8 cellular contexts compared by ENCODE assay signal in genomic region chr17:46193246-46193625, GRCh38. TPM values are rescaled to one million over a fixed set of nuclear protein-coding genes. Genes with fewer than 3 reads are reported as not detected.
DNase-seq lines count a peak whose midpoint lies in the region; ATAC-seq and TF ChIP-seq lines count a peak whose summit lies in the region.

Gene KANSL1 (minus strand): TSS chr17:46193429. CDS start chr17:46172143, 21,286 bp downstream.

- DNase-seq in DMS53 (lab: John Stamatoyannopoulos, UW) (peak; percentile 99), KBM-7 (peak; percentile 83), Panc1 (ENCODE audit: low read depth, low spot score) (no peak), fibroblast of gingiva (ENCODE audit: low read depth) (peak; percentile 90)
- peak; percentile 77 for DNase-seq in activated T-helper 1 cell treated with anti-CD3 and anti-CD28 coated beads, Interleukin-2, amount 50 U/mL, for 16 hours (ENCODE audit: low read depth in 1 of 2, low spot score in 1 of 2)
- peak; percentile 78 to 95 (median 88) for DNase-seq in naive thymus-derived CD8-positive, alpha-beta T cell
- DNase-seq in stimulated activated naive CD4-positive, alpha-beta T cell (lab: John Stamatoyannopoulos, UW), result peak; percentile 81 to 91 (median 86)

- peak within 1 kb of the TSS; percentile 81 to 87 for H3K4me3 ChIP-seq in Panc1 (ENCODE audit: low read depth in 2 of 2, low read length in 2 of 2)

- H3K9me3 Mint-ChIP-seq in naive thymus-derived CD8-positive, alpha-beta T cell, result no peaks in the 10 kb centered on the region

- intact Hi-C loops in Panc1 (cut with micrococcal nuclease; ENCODE audit: unreplicated experiment), result loop anchor here (10.0 kb wide), 1 partner anchor 148 kb away; no protein-coding TSS in a partner anchor

- TF ChIP-seq CTCF in Panc1 (IDR thresholded peaks at IDR 0.05), result peak; percentile 100

- peak within 1 kb of the TSS; percentile 97 for H3K27ac ChIP-seq in Panc1 (ENCODE audit: low read length)

- peak within 1 kb of the TSS; percentile 96 to 100 (median 97) for H3K27ac Mint-ChIP-seq in naive thymus-derived CD8-positive, alpha-beta T cell

- H3K9me3 ChIP-seq in Panc1 (ENCODE audit: control insufficient read depth, insufficient read depth, low read depth, low read length), result no peaks in the 10 kb centered on the region

- H3K27me3 Mint-ChIP-seq in naive thymus-derived CD8-positive, alpha-beta T cell, result no peaks in the 10 kb centered on the region

- peaks cover 9% of the 10 kb centered on the region; the same call in 1 of the 2 replicates for H3K36me3 ChIP-seq in Panc1 (ENCODE audit: control insufficient read depth, insufficient read depth, low read length)

- CTCF ChIA-PET in Panc1 (lab: Charles Lee), result interaction anchor here (0.5 to 0.7 kb wide), 30 partner anchors 9 to 1094 kb away, joined by 3 to 19 read pairs (median 6); no protein-coding TSS in a partner anchor

- H3K36me3 Mint-ChIP-seq in naive thymus-derived CD8-positive, alpha-beta T cell, result peaks cover 2 to 6% (median 4%) of the 10 kb centered on the region in 3 donors

- in situ Hi-C loops in KBM-7 (cut with MboI; ENCODE audit: low pct_unique_long_range_greater_than_20kb, low sequenced_read_pairs), result no loop called here
- in situ Hi-C loops in Panc1 (cut with HindIII; ENCODE audit: low pct_unique_long_range_greater_than_20kb, low sequenced_read_pairs), result no loop called here

- H3K4me1 Mint-ChIP-seq in naive thymus-derived CD8-positive, alpha-beta T cell, result peaks cover 32 to 77% (median 71%) of the 10 kb centered on the region in 4 donors

- no peaks in the 10 kb centered on the region for H3K27me3 ChIP-seq in Panc1 (ENCODE audit: control insufficient read depth, insufficient read depth, low read length)

- peak; percentile 50 for ATAC-seq in GM21576 (IDR thresholded peaks at IDR 0.05; ENCODE audit: unreplicated experiment)
- peak; percentile 88 for ATAC-seq in Panc1
- ATAC-seq in naive thymus-derived CD8-positive, alpha-beta T cell, result peak; percentile 61 to 62

- peak within 1 kb of the TSS; percentile 85 to 100 (median 98) for H3K4me3 Mint-ChIP-seq in naive thymus-derived CD8-positive, alpha-beta T cell

- POLR2A ChIA-PET in Panc1 (lab: Charles Lee), result interaction anchor here (0.6 to 0.7 kb wide), 3 partner anchors 75 to 564 kb away, joined by 3 to 8 read pairs (median 6); no protein-coding TSS in a partner anchor
- POLR2A ChIA-PET in naive thymus-derived CD8-positive, alpha-beta T cell (lab: Charles Lee), result interaction anchor here (0.5 to 3.0 kb wide), 36 partner anchors 9 to 1762 kb away, joined by 3 to 45 read pairs (median 4); partner anchors contain the start of gene MAP3K14

- H3K4me1 ChIP-seq in Panc1 (ENCODE audit: control insufficient read depth, insufficient read depth, low read length), result peaks cover 36% of the 10 kb centered on the region

- BruUV-seq in Panc1 (replicated peaks; lab: Mats Ljungman, UMichigan), result no TSS peak

RNA-seq across cellular contexts. Expression of gene KANSL1, which starts in this region (rescaled TPM):
- total RNA-seq in Panc1 (2021; ENCODE audit: unreplicated experiment), result 55.5 TPM
- 20.8 TPM for polyA plus RNA-seq in Panc1 (2012; ENCODE audit: insufficient read length)
- 100 to 1,000 TPM; 206 to 208 TPM for total RNA-seq in naive thymus-derived CD8-positive, alpha-beta T cell
- polyA plus RNA-seq in naive thymus-derived CD8-positive, alpha-beta T cell, result 10 to 100 TPM; 13.1 to 16.6 (median 13.2) TPM
